ENCODE assay signal across 3 cellular contexts in the genomic region with DNA sequence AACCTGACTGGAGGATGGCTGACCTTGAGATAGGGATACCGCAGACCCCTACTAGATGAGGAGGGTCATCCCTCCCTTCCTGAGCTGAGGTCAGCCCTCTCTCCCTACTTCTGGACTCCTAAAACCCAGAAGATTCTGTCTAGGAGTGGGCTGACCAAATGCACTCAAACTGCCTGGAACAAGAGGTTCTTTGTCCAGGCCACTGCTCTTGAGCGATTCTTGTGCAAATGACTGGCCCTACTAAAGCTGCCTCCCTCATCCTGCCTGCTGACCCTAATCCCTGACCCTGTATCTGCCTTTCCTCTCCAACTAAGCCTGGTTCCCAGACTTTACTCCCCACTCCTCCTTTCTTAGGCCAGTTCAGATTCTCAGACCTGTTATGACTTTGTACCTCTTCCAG.
TF ChIP-seq lines count a peak whose summit lies in the region.

No MANE protein-coding gene starts in this region.

TF ChIP-seq in GM23338, 12 proteins besides CTCF, POLR2A, EP300 and RAD21 (continues in another document):
- TF ChIP-seq NANOG (IDR thresholded peaks at IDR 0.05; ENCODE audit: borderline replicate concordance) (no peak), ZNF114 (CRISPR knock-in tag; IDR thresholded peaks at IDR 0.05) (no peak), EZH2 (IDR thresholded peaks at IDR 0.05; ENCODE audit: low read depth, unreplicated experiment) (no peak), ZNF331 (CRISPR knock-in tag; IDR thresholded peaks at IDR 0.05; ENCODE audit: low read depth) (no peak), STAT1 (IDR thresholded peaks at IDR 0.05; ENCODE audit: unreplicated experiment) (no peak), JUNB (IDR thresholded peaks at IDR 0.05; ENCODE audit: unreplicated experiment) (no peak)
- TF ChIP-seq, protein P1, sequence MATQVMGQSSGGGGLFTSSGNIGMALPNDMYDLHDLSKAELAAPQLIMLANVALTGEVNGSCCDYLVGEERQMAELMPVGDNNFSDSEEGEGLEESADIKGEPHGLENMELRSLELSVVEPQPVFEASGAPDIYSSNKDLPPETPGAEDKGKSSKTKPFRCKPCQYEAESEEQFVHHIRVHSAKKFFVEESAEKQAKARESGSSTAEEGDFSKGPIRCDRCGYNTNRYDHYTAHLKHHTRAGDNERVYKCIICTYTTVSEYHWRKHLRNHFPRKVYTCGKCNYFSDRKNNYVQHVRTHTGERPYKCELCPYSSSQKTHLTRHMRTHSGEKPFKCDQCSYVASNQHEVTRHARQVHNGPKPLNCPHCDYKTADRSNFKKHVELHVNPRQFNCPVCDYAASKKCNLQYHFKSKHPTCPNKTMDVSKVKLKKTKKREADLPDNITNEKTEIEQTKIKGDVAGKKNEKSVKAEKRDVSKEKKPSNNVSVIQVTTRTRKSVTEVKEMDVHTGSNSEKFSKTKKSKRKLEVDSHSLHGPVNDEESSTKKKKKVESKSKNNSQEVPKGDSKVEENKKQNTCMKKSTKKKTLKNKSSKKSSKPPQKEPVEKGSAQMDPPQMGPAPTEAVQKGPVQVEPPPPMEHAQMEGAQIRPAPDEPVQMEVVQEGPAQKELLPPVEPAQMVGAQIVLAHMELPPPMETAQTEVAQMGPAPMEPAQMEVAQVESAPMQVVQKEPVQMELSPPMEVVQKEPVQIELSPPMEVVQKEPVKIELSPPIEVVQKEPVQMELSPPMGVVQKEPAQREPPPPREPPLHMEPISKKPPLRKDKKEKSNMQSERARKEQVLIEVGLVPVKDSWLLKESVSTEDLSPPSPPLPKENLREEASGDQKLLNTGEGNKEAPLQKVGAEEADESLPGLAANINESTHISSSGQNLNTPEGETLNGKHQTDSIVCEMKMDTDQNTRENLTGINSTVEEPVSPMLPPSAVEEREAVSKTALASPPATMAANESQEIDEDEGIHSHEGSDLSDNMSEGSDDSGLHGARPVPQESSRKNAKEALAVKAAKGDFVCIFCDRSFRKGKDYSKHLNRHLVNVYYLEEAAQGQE (IDR thresholded peaks at IDR 0.05; ENCODE audit: unreplicated experiment): no peak
- TF ChIP-seq, protein P2, sequence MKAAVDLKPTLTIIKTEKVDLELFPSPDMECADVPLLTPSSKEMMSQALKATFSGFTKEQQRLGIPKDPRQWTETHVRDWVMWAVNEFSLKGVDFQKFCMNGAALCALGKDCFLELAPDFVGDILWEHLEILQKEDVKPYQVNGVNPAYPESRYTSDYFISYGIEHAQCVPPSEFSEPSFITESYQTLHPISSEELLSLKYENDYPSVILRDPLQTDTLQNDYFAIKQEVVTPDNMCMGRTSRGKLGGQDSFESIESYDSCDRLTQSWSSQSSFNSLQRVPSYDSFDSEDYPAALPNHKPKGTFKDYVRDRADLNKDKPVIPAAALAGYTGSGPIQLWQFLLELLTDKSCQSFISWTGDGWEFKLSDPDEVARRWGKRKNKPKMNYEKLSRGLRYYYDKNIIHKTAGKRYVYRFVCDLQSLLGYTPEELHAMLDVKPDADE (IDR thresholded peaks at IDR 0.05): no peak

TF ChIP-seq in endothelial cell of umbilical vein, 7 proteins besides CTCF, POLR2A, EP300 and RAD21:
- TF ChIP-seq GATA2 (IDR thresholded peaks at IDR 0.05; ENCODE audit: insufficient read depth, insufficient read length, low read depth, low read length) (no peak), MYC (IDR thresholded peaks at IDR 0.05; ENCODE audit: low read depth, low read length) (no peak)
- TF ChIP-seq, protein P3, sequence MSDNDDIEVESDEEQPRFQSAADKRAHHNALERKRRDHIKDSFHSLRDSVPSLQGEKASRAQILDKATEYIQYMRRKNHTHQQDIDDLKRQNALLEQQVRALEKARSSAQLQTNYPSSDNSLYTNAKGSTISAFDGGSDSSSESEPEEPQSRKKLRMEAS (IDR thresholded peaks at IDR 0.05; ENCODE audit: insufficient read depth, insufficient read length): no peak

TF ChIP-seq in GM12891, 5 proteins besides CTCF, POLR2A, EP300 and RAD21:
- no peak for TF ChIP-seq SPI1 (IDR thresholded peaks at IDR 0.05; ENCODE audit: low read depth, low read length)
- TF ChIP-seq TAF1 (IDR thresholded peaks at IDR 0.05; ENCODE audit: low read depth, low read length): no peak
- TF ChIP-seq POLR2AphosphoS5 (IDR thresholded peaks at IDR 0.05; ENCODE audit: low read depth, low read length): no peak
- no peak for TF ChIP-seq POU2F2 (IDR thresholded peaks at IDR 0.05; ENCODE audit: low read depth, low read length)
- TF ChIP-seq PAX5 (IDR thresholded peaks at IDR 0.05; ENCODE audit: insufficient read depth, low read length, severe bottlenecking): no peak
